In the genomic region with DNA sequence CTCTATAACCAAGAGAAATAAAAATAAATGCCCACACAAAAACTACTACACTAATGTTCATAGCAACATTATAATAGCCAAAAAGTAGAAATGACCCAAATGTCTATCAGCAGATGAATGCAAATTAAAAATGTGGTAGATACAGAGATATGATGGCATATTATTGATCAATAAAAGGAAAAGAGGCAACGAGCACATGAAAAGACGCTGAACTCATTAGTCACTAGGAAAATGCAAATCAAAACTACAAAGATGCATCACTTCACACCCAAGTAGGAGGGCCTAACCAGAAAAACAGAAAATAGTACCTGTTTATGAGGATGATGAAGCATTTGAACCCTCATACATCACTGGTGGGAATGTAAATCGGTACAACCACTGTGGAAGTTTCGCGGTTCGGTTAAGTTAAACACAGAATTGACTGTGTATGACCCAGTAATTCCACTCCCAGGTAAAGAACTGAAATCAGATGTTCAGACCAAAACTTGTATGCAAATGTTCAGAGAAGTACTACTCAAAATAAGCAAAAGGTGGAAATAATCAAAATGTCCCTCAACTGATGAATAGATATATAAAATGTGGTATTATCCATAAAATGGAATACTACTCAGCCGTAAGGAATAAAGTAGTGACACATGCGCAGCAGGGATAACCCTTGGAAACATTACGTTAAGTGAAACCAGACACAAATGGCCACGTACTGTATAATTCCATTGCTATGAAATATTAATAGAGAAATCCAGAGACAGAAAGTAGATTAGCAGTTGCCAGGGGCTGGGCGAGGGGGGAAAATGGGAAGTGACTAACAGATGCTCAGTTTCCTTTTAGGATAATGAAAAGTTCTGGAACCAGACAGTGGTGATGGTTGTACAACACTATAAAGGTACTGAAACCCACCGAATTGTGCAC, we compare ENCODE assay signal across 10 cellular contexts. TPM values are rescaled to one million over a fixed set of nuclear protein-coding genes. Genes with fewer than 3 reads are reported as not detected.
DNase-seq lines count a peak whose midpoint lies in the region; ATAC-seq and TF ChIP-seq lines count a peak whose summit lies in the region.
"Had no signal": no experiment of that assay in that cellular context is flagged by ENCODE, and none has a peak within 500 bp of the region (broad histone marks: within the 10 kb centered on the region; RNA-seq: fewer than 3 reads in every experiment).

No MANE protein-coding gene starts in this region.

- H3K27ac Mint-ChIP-seq in Caco-2 (ENCODE audit: unreplicated experiment) (no peak overlapping the region), natural killer cell (peak overlapping the region; percentile 42 to 56)

- DNase-seq in Caco-2 (no peak), natural killer cell (no peak), HUDEP-2 (lab: John Stamatoyannopoulos, UW; ENCODE audit: unreplicated experiment in 76 of 76) (no peak), midbrain (lab: John Stamatoyannopoulos, UW) (no peak), upper lobe of left lung (no peak)
- peak; percentile 21 to 68 for DNase-seq in activated CD4-positive, alpha-beta T cell treated with anti-CD3 and anti-CD28 coated beads, Interleukin-2, amount 50 U/mL, for 24 hours (ENCODE audit: low read depth in 1 of 2, low spot score in 1 of 2)
- DNase-seq: occipital lobe had no signal

- WGBS in upper lobe of left lung, 2 donors = 83 to 86% methylated on average over 12 of the region's 12 CpGs

- no peak overlapping the region for H3K27ac ChIP-seq in upper lobe of left lung

- TF ChIP-seq CTCF in Caco-2 (IDR thresholded peaks at IDR 0.05; ENCODE audit: insufficient read depth in 1 of 2, low read depth in 1 of 2, low read length in 1 of 2, severe bottlenecking in 1 of 2, unreplicated experiment in 1 of 2) (no peak), natural killer cell (IDR thresholded peaks at IDR 0.05) (no peak), upper lobe of left lung (IDR thresholded peaks at IDR 0.05) (no peak)

- no peak overlapping the region for H3K4me3 ChIP-seq in Caco-2 (ENCODE audit: low read depth, low read length)
- no peak overlapping the region for H3K4me3 ChIP-seq in upper lobe of left lung

- no peak for TF ChIP-seq EP300 in upper lobe of left lung (IDR thresholded peaks at IDR 0.05)

- CTCF ChIA-PET in Caco-2 (lab: Charles Lee) = no interaction called here

- H3K4me1 ChIP-seq in Caco-2 (peaks cover 6% of the 10 kb centered on the region; the same call in 1 of the 2 replicates), upper lobe of left lung (peaks cover 22 to 63% (median 30%) of the 10 kb centered on the region in 4 donors)

- H3K36me3 ChIP-seq in Caco-2 (ENCODE audit: control insufficient read depth, insufficient read depth, low read length) (no peaks in the 10 kb centered on the region), upper lobe of left lung (no peaks in the 10 kb centered on the region)

- H3K9me3 ChIP-seq in Caco-2 (no peaks in the 10 kb centered on the region), upper lobe of left lung (no peaks in the 10 kb centered on the region)

- no peaks in the 10 kb centered on the region for H3K27me3 Mint-ChIP-seq in Caco-2 (ENCODE audit: insufficient read depth, unreplicated experiment)
- no peaks in the 10 kb centered on the region for H3K27me3 Mint-ChIP-seq in natural killer cell (ENCODE audit: low read depth in 2 of 2)

- POLR2A ChIA-PET in Caco-2 (lab: Charles Lee) = no interaction called here

- H3K4me3 Mint-ChIP-seq in Caco-2 (ENCODE audit: unreplicated experiment) (peak overlapping the region; percentile 39), natural killer cell (peak overlapping the region; percentile 71)

- ATAC-seq in HG02623 (IDR thresholded peaks at IDR 0.05; ENCODE audit: unreplicated experiment) (peak; percentile 31), natural killer cell (no peak), HG02571 (IDR thresholded peaks at IDR 0.05; ENCODE audit: unreplicated experiment) (no peak), upper lobe of left lung (ENCODE audit: low FRiP score in 2 of 2) (no peak)

- H3K27me3 ChIP-seq in Caco-2 (replicated peaks; ENCODE audit: control insufficient read depth, insufficient read depth, low read length) (no peaks in the 10 kb centered on the region), upper lobe of left lung (no peaks in the 10 kb centered on the region)

- H3K36me3 Mint-ChIP-seq in Caco-2 (ENCODE audit: insufficient read depth, unreplicated experiment) = peaks cover 19% of the 10 kb centered on the region
- no peaks in the 10 kb centered on the region for H3K36me3 Mint-ChIP-seq in natural killer cell

- intact Hi-C loops in Caco-2 (cut with micrococcal nuclease; ENCODE audit: unreplicated experiment) (loop anchor here (10.0 kb wide), 1 partner anchor 105 kb away; no protein-coding TSS in a partner anchor), natural killer cell (cut with micrococcal nuclease) (loop anchor here (5.0 kb wide), 1 partner anchor 672 kb away; a partner anchor contains a TSS)

- TSS peak; percentile 2 for BruUV-seq in Caco-2 (replicated peaks; lab: Mats Ljungman, UMichigan)

- H3K9me3 Mint-ChIP-seq in Caco-2 (ENCODE audit: unreplicated experiment) (no peaks in the 10 kb centered on the region), natural killer cell (no peaks in the 10 kb centered on the region)

- H3K4me1 Mint-ChIP-seq in Caco-2 (ENCODE audit: low read depth, unreplicated experiment) (peaks cover 6% of the 10 kb centered on the region), natural killer cell (peaks cover 53 to 54% of the 10 kb centered on the region in 2 donors)

- TF ChIP-seq POLR2A in upper lobe of left lung (IDR thresholded peaks at IDR 0.05) = no peak

RNA-seq across cellular contexts. Expression of a gene that starts 3.1 kb away (rescaled TPM):
- total RNA-seq in Caco-2 (2022) = 49.1 and 52.0 TPM in 2 replicates
- 100 to 1,000 TPM in 1 of 3 donors, 10 to 100 TPM in 2; 71.4 to 127 (median 90.5) TPM for total RNA-seq in natural killer cell
- total RNA-seq in upper lobe of left lung = 100 to 1,000 TPM in 1 of 6 donors, 10 to 100 TPM in 5; 39.1 to 173 (median 53.4) TPM

RNA-seq across cellular contexts. Expression of a gene that starts 32.2 kb away (rescaled TPM):
- total RNA-seq in Caco-2 (2022) (not detected in 2 replicates), natural killer cell (1 to 10 TPM; 2.8 to 3.9 (median 3.6) TPM), upper lobe of left lung (under 1 TPM in 3 of 6 donors, not detected in 3; 0.24 to 0.59 (median 0.34) TPM)
- total RNA-seq: NCI-H460, occipital lobe had no signal

Comparison
In these comparisons a context has a peak if more than half of its experiments do, and no peak if none do; other contexts are left out.
1. DNase-seq: peak in activated CD4-positive, alpha-beta T cell treated with anti-CD3 and anti-CD28 coated beads, Interleukin-2, amount 50 U/mL, for 24 hours (2 of 2); none in Caco-2 (0 of 2), natural killer cell (single experiment), HUDEP-2 (0 of 76), midbrain (single experiment) and upper lobe of left lung (0 of 2).